In the genomic region with DNA sequence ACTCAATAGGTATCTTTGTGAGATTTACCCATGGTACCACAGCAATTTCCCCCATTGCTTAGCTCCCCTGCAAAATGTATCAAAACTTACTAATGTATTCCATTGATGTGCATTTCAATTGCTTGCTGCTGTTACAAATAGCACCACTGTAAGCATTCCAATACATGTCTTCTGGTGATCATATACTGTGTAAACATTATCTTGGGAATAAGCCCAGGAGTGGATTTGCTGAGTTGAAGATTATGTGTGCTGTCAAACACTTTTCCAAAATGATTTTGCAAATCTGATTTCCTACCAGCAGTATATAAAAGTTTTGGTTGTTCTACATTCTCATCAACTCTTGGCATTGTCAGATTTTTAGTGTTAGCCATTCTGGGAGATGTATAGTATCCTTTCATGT, we compare ENCODE assay signal across 8 cellular contexts.
"Had no signal": no experiment of that assay in that cellular context is flagged by ENCODE, and none has a peak within 500 bp of the region (broad histone marks: within the 10 kb centered on the region; RNA-seq: fewer than 3 reads in every experiment).

No MANE protein-coding gene starts in this region.

- FAIRE-seq: HepG2, HTR-8/SVneo, K562 had no signal

- H3K27ac ChIP-seq: HL-60, KMS-11 had no signal

- H3K4me3 ChIP-seq: K562 had no signal

- DNase-seq: IMR-90, KBM-7, KG1 had no signal

- H3K4me2 ChIP-seq: KMS-11 had no signal

- H3K9ac ChIP-seq: KMS-11 had no signal

- ATAC-seq: HepG2, K562 had no signal
